19 cellular contexts compared by ENCODE assay signal in the genomic region with DNA sequence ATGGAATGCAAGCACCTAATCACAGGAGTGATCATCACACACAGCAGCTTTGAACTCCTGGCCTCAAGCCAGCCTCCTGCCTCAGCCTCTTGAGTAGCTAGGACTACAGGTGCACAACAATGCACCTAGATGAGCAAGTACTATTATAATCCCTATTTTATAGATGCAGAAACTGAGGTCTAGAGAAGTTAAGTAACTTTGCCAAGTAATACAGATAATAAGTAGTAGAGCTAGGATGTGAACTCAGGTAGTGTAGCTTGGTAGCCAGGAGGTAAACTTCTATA. TPM values are rescaled to one million over a fixed set of nuclear protein-coding genes. Genes with fewer than 3 reads are reported as not detected.
DNase-seq lines count a peak whose midpoint lies in the region; ATAC-seq, FAIRE-seq and TF ChIP-seq lines count a peak whose summit lies in the region.
"Had no signal": no experiment of that assay in that cellular context is flagged by ENCODE, and none has a peak within 500 bp of the region (broad histone marks: within the 10 kb centered on the region; RNA-seq: fewer than 3 reads in every experiment).

No MANE protein-coding gene starts in this region.

- H3K9me2 ChIP-seq in hepatocyte (replicated peaks; ENCODE audit: insufficient read depth), result no peaks in the 10 kb centered on the region

- H3K79me2 ChIP-seq in hepatocyte, result no peaks in the 10 kb centered on the region

- no peaks in the 10 kb centered on the region for H3K9me3 Mint-ChIP-seq in activated CD8-positive, alpha-beta T cell treated with anti-CD3 and anti-CD28 coated beads for 36 hours
- no peaks in the 10 kb centered on the region for H3K9me3 Mint-ChIP-seq in activated CD8-positive, alpha-beta T cell treated with anti-CD3 and anti-CD28 coated beads, Interleukin-2, amount 10 ng/mL, durations not matched to agents 7 days and 5 days (ENCODE audit: insufficient read depth)
- H3K9me3 Mint-ChIP-seq: CD4-positive, alpha-beta T cell; HFFc6 had no signal

- H3K36me3 ChIP-seq in hepatocyte (replicated peaks; ENCODE audit: insufficient read depth, low read depth) (no peaks in the 10 kb centered on the region), pancreas (no peaks in the 10 kb centered on the region)

- FAIRE-seq in pancreas (lab: Jason Lieb, UNC), result no peak
- FAIRE-seq in GM19239 (lab: Jason Lieb, UNC), result no peak
- FAIRE-seq: A204.1 had no signal

- DNase-seq in activated CD8-positive, alpha-beta T cell treated with anti-CD3 and anti-CD28 coated beads for 36 hours, result no peak
- no peak for DNase-seq in activated CD8-positive, alpha-beta T cell treated with anti-CD3 and anti-CD28 coated beads, Interleukin-2, amount 10 ng/mL, durations not matched to agents 7 days and 5 days
- DNase-seq in DMS53 (lab: John Stamatoyannopoulos, UW) (peak; percentile 80), hepatocyte (ENCODE audit: low spot score) (no peak), pancreas (peak in 3 of 6 donors; percentile 35 to 45 (median 40)), GM19239 (ENCODE audit: insufficient read length, low spot score) (no peak), NCI-H748 treated with DMSO at 0.1 percent for 48 hours (lab: John Stamatoyannopoulos, UW) (no peak)
- DNase-seq: CD4-positive, alpha-beta T cell; DMS79 treated with DMSO at 0.1 percent for 48 hours; HFFc6; NCI-H1417; NCI-H187; NCI-H345; NCI-H524 treated with DMSO at 0.1 percent for 48 hours; PC-9; SIG-M5 had no signal

- H3K27ac ChIP-seq in hepatocyte, result peak overlapping the region; percentile 79
- peak overlapping the region in 2 of 4 donors; percentile 58 to 66 for H3K27ac ChIP-seq in pancreas
- H3K27ac ChIP-seq: KMS-11, PC-9, RWPE1 had no signal

- no peaks in the 10 kb centered on the region for H3K27me3 Mint-ChIP-seq in activated CD8-positive, alpha-beta T cell treated with anti-CD3 and anti-CD28 coated beads for 36 hours
- no peaks in the 10 kb centered on the region for H3K27me3 Mint-ChIP-seq in activated CD8-positive, alpha-beta T cell treated with anti-CD3 and anti-CD28 coated beads, Interleukin-2, amount 10 ng/mL, durations not matched to agents 7 days and 5 days (ENCODE audit: low read depth)
- H3K27me3 Mint-ChIP-seq: CD4-positive, alpha-beta T cell had no signal

- intact Hi-C loops in activated CD8-positive, alpha-beta T cell treated with anti-CD3 and anti-CD28 coated beads for 36 hours (cut with micrococcal nuclease), result no loop called here
- intact Hi-C loops in pancreas (cut with DNase I), result no loop called here

- POLR2A ChIA-PET in activated CD8-positive, alpha-beta T cell treated with anti-CD3 and anti-CD28 coated beads for 36 hours (lab: Charles Lee), result interaction anchor here (0.5 to 1.1 kb wide), 3 partner anchors 9 to 418 kb away, joined by 3 read pairs; no protein-coding TSS in a partner anchor
- POLR2A ChIA-PET in activated CD8-positive, alpha-beta T cell treated with anti-CD3 and anti-CD28 coated beads, Interleukin-2, amount 10 ng/mL, durations not matched to agents 7 days and 5 days (lab: Charles Lee), result no interaction called here

- H3K4me1 ChIP-seq in hepatocyte (ENCODE audit: insufficient read depth) (no peaks in the 10 kb centered on the region), pancreas (peaks cover 13 to 31% (median 21%) of the 10 kb centered on the region in 3 donors)

- H3K4me3 ChIP-seq in hepatocyte (no peak overlapping the region), pancreas (no peak overlapping the region)
- H3K4me3 ChIP-seq: PC-9 had no signal

- no peaks in the 10 kb centered on the region for H4K20me1 ChIP-seq in hepatocyte (ENCODE audit: insufficient read depth, poor library complexity, severe bottlenecking)

- H3K27ac Mint-ChIP-seq in activated CD8-positive, alpha-beta T cell treated with anti-CD3 and anti-CD28 coated beads for 36 hours, result peak overlapping the region; percentile 87
- H3K27ac Mint-ChIP-seq in activated CD8-positive, alpha-beta T cell treated with anti-CD3 and anti-CD28 coated beads, Interleukin-2, amount 10 ng/mL, durations not matched to agents 7 days and 5 days, result no peak overlapping the region
- H3K27ac Mint-ChIP-seq: CD4-positive, alpha-beta T cell; HFFc6 had no signal

- no peak overlapping the region for H3K4me2 ChIP-seq in hepatocyte
- H3K4me2 ChIP-seq: KMS-11, PC-9 had no signal

- H3K9me3 ChIP-seq in hepatocyte (ENCODE audit: low read depth), result no peaks in the 10 kb centered on the region
- no peaks in the 10 kb centered on the region for H3K9me3 ChIP-seq in pancreas

- H3K36me3 Mint-ChIP-seq in activated CD8-positive, alpha-beta T cell treated with anti-CD3 and anti-CD28 coated beads for 36 hours (ENCODE audit: low read depth), result peaks cover 10% of the 10 kb centered on the region
- H3K36me3 Mint-ChIP-seq in activated CD8-positive, alpha-beta T cell treated with anti-CD3 and anti-CD28 coated beads, Interleukin-2, amount 10 ng/mL, durations not matched to agents 7 days and 5 days (ENCODE audit: low read depth), result peaks cover 5% of the 10 kb centered on the region

- H3K4me1 Mint-ChIP-seq in activated CD8-positive, alpha-beta T cell treated with anti-CD3 and anti-CD28 coated beads for 36 hours (ENCODE audit: low read depth), result peaks cover 25% of the 10 kb centered on the region
- peaks cover 5% of the 10 kb centered on the region for H3K4me1 Mint-ChIP-seq in activated CD8-positive, alpha-beta T cell treated with anti-CD3 and anti-CD28 coated beads, Interleukin-2, amount 10 ng/mL, durations not matched to agents 7 days and 5 days (ENCODE audit: low read depth)

- H3K4me3 Mint-ChIP-seq in activated CD8-positive, alpha-beta T cell treated with anti-CD3 and anti-CD28 coated beads for 36 hours, result no peak overlapping the region
- no peak overlapping the region for H3K4me3 Mint-ChIP-seq in activated CD8-positive, alpha-beta T cell treated with anti-CD3 and anti-CD28 coated beads, Interleukin-2, amount 10 ng/mL, durations not matched to agents 7 days and 5 days
- H3K4me3 Mint-ChIP-seq: CD4-positive, alpha-beta T cell; HFFc6 had no signal

- H3K27me3 ChIP-seq in hepatocyte, result no peaks in the 10 kb centered on the region
- H3K27me3 ChIP-seq in pancreas, result no peaks in the 10 kb centered on the region

- no peak for TF ChIP-seq CTCF in activated CD8-positive, alpha-beta T cell treated with anti-CD3 and anti-CD28 coated beads for 36 hours (IDR thresholded peaks at IDR 0.05)
- no peak for TF ChIP-seq CTCF in hepatocyte (IDR thresholded peaks at IDR 0.05; ENCODE audit: poor library complexity)
- TF ChIP-seq CTCF in pancreas (IDR thresholded peaks at IDR 0.05), result no peak

- ATAC-seq in activated CD8-positive, alpha-beta T cell treated with anti-CD3 and anti-CD28 coated beads for 36 hours, result no peak
- no peak for ATAC-seq in activated CD8-positive, alpha-beta T cell treated with anti-CD3 and anti-CD28 coated beads, Interleukin-2, amount 10 ng/mL, durations not matched to agents 7 days and 5 days
- peak in 3 of 4 donors; percentile 18 to 33 (median 32) for ATAC-seq in pancreas

- H2AFZ ChIP-seq in hepatocyte, result no peak overlapping the region
- H2AFZ ChIP-seq: PC-9 had no signal

- CTCF ChIA-PET in activated CD8-positive, alpha-beta T cell treated with anti-CD3 and anti-CD28 coated beads for 36 hours (lab: Charles Lee), result interaction anchor here (0.6 to 1.9 kb wide), 4 partner anchors 11 to 107 kb away, joined by 3 to 9 read pairs (median 4); no protein-coding TSS in a partner anchor
- CTCF ChIA-PET in activated CD8-positive, alpha-beta T cell treated with anti-CD3 and anti-CD28 coated beads, Interleukin-2, amount 10 ng/mL, durations not matched to agents 7 days and 5 days (lab: Charles Lee), result interaction anchor here (0.9 to 1.7 kb wide), 2 partner anchors 12 to 16 kb away, joined by 3 to 10 read pairs; no protein-coding TSS in a partner anchor

RNA-seq across cellular contexts. Expression of a gene that starts 33.7 kb away (rescaled TPM):
- 10 to 100 TPM; 29.1 to 32.5 TPM for total RNA-seq in activated CD8-positive, alpha-beta T cell treated with anti-CD3 and anti-CD28 coated beads for 36 hours
- total RNA-seq in activated CD8-positive, alpha-beta T cell treated with anti-CD3 and anti-CD28 coated beads, Interleukin-2, amount 10 ng/mL, durations not matched to agents 7 days and 5 days, result 1 to 10 TPM; 2.6 to 3.0 TPM
- total RNA-seq in hepatocyte (13.4 and 16.7 TPM in 2 replicates), pancreas (10 to 100 TPM in 5 of 6 donors, 1 to 10 TPM in 1; 8.7 to 29.2 (median 19.6) TPM)
- polyA plus RNA-seq in hepatocyte (6.2 and 8.1 TPM in 2 replicates), pancreas (10 to 100 TPM; 17.3 to 35.5 TPM)
- total RNA-seq: CD4-positive, alpha-beta T cell had no signal

Comparison
In these comparisons a context has a peak if more than half of its experiments do, and no peak if none do; other contexts are left out.
1. ATAC-seq: peak in pancreas (3 of 4); none in activated CD8-positive, alpha-beta T cell treated with anti-CD3 and anti-CD28 coated beads for 36 hours (single experiment) and activated CD8-positive, alpha-beta T cell treated with anti-CD3 and anti-CD28 coated beads, Interleukin-2, amount 10 ng/mL, durations not matched to agents 7 days and 5 days (single experiment).